In the genomic region with DNA sequence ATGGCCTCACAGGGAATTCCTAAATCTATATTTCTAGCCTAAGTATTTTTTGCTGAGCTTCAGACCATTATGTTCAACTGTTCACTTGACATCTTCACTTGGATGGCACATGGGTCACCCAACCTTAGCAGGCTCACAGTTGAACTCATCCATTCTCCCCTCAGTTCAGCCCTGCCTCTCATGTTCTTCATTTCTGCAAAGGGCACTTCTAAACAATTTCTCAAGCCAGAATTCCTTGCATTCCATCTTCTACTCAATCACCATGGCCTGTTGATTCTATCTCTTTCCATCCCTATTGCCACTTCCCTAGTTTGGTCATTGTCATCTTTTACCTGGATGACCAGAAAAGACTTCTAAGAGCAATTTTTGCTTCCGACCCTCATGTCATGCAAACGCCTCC, we compare ENCODE assay signal across 14 cellular contexts. TPM values are rescaled to one million over a fixed set of nuclear protein-coding genes. Genes with fewer than 3 reads are reported as not detected.
DNase-seq lines count a peak whose midpoint lies in the region; ATAC-seq, FAIRE-seq and TF ChIP-seq lines count a peak whose summit lies in the region.
"Had no signal": no experiment of that assay in that cellular context is flagged by ENCODE, and none has a peak within 500 bp of the region (broad histone marks: within the 10 kb centered on the region; RNA-seq: fewer than 3 reads in every experiment).

No MANE protein-coding gene starts in this region.

- no peak overlapping the region for H3K56ac ChIP-seq in H1 (replicated peaks; ENCODE audit: insufficient read length, low read depth, low read length)

- POLR2A ChIA-PET in A549 (lab: Yijun Ruan, JAX) (no interaction called here), H1 (lab: Charles Lee; ENCODE audit: partially characterized antibody) (interaction anchor here (1.3 kb wide), 1 partner anchor 10 kb away, joined by 3 read pairs; no protein-coding TSS in a partner anchor)

- no peak overlapping the region for H4K91ac ChIP-seq in H1 (replicated peaks; ENCODE audit: insufficient read length, low read length)

- no peak overlapping the region for H2BK120ac ChIP-seq in H1 (replicated peaks; ENCODE audit: low read depth, low read length)

- no peaks in the 10 kb centered on the region for H3K9me3 Mint-ChIP-seq in stimulated activated naive CD8-positive, alpha-beta T cell treated with anti-CD3 and anti-CD28 coated beads, Interleukin-15, amount 100 ng/mL, for 72 hours
- no peaks in the 10 kb centered on the region for H3K9me3 Mint-ChIP-seq in natural killer cell treated with Interleukin-12 subunit alpha and Interleukin-12 subunit beta and Interleukin-15 and Interleukin-18, amount 100 ng/mL, for 72 hours
- no peaks in the 10 kb centered on the region for H3K9me3 Mint-ChIP-seq in activated CD8-positive, alpha-beta memory T cell treated with anti-CD3 and anti-CD28 coated beads, Interleukin-2, amount 10 ng/mL, durations not matched to agents 7 days and 5 days (ENCODE audit: low read depth)
- H3K9me3 Mint-ChIP-seq: activated CD8-positive, alpha-beta T cell treated with anti-CD3 and anti-CD28 coated beads for 36 hours had no signal

- FAIRE-seq in A549 (lab: Jason Lieb, UNC), result no peak
- FAIRE-seq in H1 (lab: Jason Lieb, UNC), result no peak

- no peak for TF ChIP-seq CTCF in A549 (IDR thresholded peaks at IDR 0.05)
- TF ChIP-seq CTCF in H1 (IDR thresholded peaks at IDR 0.05; ENCODE audit: control extremely low read depth in 1 of 3, insufficient read depth in 1 of 3, low read depth in 1 of 3, low read length in 3 of 3), result no peak
- no peak for TF ChIP-seq CTCF in osteoblast (IDR thresholded peaks at IDR 0.05; ENCODE audit: extremely low read depth, low read depth, low read length)

- H3K4me3 ChIP-seq in A549, result no peak overlapping the region
- H3K4me3 ChIP-seq in HUES48 (ENCODE audit: low read depth, low read length), result no peak overlapping the region
- no peak overlapping the region for H3K4me3 ChIP-seq in H1 (ENCODE audit: extremely low read depth in 1 of 4, insufficient read depth in 2 of 4, low read depth in 3 of 4, low read length in 4 of 4)
- H3K4me3 ChIP-seq in osteoblast (ENCODE audit: insufficient read depth, low read length), result no peak overlapping the region
- H3K4me3 ChIP-seq: ovary had no signal

- H3K27me3 ChIP-seq in HUES48 (ENCODE audit: control insufficient read depth, insufficient read depth, low read length), result no peaks in the 10 kb centered on the region
- no peaks in the 10 kb centered on the region for H3K27me3 ChIP-seq in H1 (replicated peaks in 1 of 4; ENCODE audit: control insufficient read depth in 3 of 4, extremely low read depth in 1 of 4, insufficient read depth in 3 of 4, low read length in 3 of 4)
- H3K27me3 ChIP-seq in osteoblast (ENCODE audit: insufficient read depth, low read length), result no peaks in the 10 kb centered on the region
- H3K27me3 ChIP-seq: ovary had no signal

- H3K36me3 Mint-ChIP-seq in natural killer cell treated with Interleukin-12 subunit alpha and Interleukin-12 subunit beta and Interleukin-15 and Interleukin-18, amount 100 ng/mL, for 72 hours, result no peaks in the 10 kb centered on the region
- H3K36me3 Mint-ChIP-seq in activated CD8-positive, alpha-beta memory T cell treated with anti-CD3 and anti-CD28 coated beads, Interleukin-2, amount 10 ng/mL, durations not matched to agents 7 days and 5 days, result no peaks in the 10 kb centered on the region

- H4K8ac ChIP-seq in H1 (ENCODE audit: extremely low read depth, insufficient read depth, low read length), result no peak overlapping the region

- TF ChIP-seq EP300 in A549 (IDR thresholded peaks at IDR 0.05), result no peak
- TF ChIP-seq EP300 in H1 (IDR thresholded peaks at IDR 0.05; ENCODE audit: borderline replicate concordance in 1 of 2, low read depth in 2 of 2, low read length in 2 of 2), result no peak

- H2BK15ac ChIP-seq in H1 (ENCODE audit: low read length), result no peak overlapping the region

- no peak overlapping the region for H3K18ac ChIP-seq in H1 (ENCODE audit: extremely low read depth, low read length)

- H3K4me3 Mint-ChIP-seq in stimulated activated naive CD8-positive, alpha-beta T cell treated with anti-CD3 and anti-CD28 coated beads, Interleukin-15, amount 100 ng/mL, for 72 hours, result no peak overlapping the region
- no peak overlapping the region for H3K4me3 Mint-ChIP-seq in natural killer cell treated with Interleukin-12 subunit alpha and Interleukin-12 subunit beta and Interleukin-15 and Interleukin-18, amount 100 ng/mL, for 72 hours
- H3K4me3 Mint-ChIP-seq in activated CD8-positive, alpha-beta memory T cell treated with anti-CD3 and anti-CD28 coated beads, Interleukin-2, amount 10 ng/mL, durations not matched to agents 7 days and 5 days, result no peak overlapping the region
- H3K4me3 Mint-ChIP-seq: activated CD8-positive, alpha-beta T cell treated with anti-CD3 and anti-CD28 coated beads for 36 hours; B cell had no signal

- H3K4me2 ChIP-seq in A549 (no peak overlapping the region), H1 (ENCODE audit: insufficient read depth in 1 of 2, low read depth in 2 of 2, low read length in 2 of 2) (no peak overlapping the region), osteoblast (ENCODE audit: insufficient read depth, low read length) (no peak overlapping the region)

- H2AFZ ChIP-seq in H1 (ENCODE audit: low read length) (0 out of 2 replicates have a peak overlapping the region, but pooled peaks have one; percentile 25), osteoblast (ENCODE audit: low read length) (peak overlapping the region; percentile 23)

- no peak overlapping the region for H4K5ac ChIP-seq in H1 (ENCODE audit: insufficient read length, low read depth, low read length)

- no peaks in the 10 kb centered on the region for H3K79me2 ChIP-seq in H1 (ENCODE audit: control insufficient read depth in 1 of 2, insufficient read depth in 2 of 2, low read length in 2 of 2)
- no peaks in the 10 kb centered on the region for H3K79me2 ChIP-seq in osteoblast (ENCODE audit: insufficient read depth, low read length)

- H3K4me1 ChIP-seq in A549 (peaks cover 20% of the 10 kb centered on the region), HUES48 (ENCODE audit: control insufficient read depth, insufficient read depth, low read length) (peaks cover 19% of the 10 kb centered on the region), H1 (replicated peaks in 1 of 4; ENCODE audit: control insufficient read depth in 3 of 4, insufficient read depth in 4 of 4, low read length in 3 of 4) (peaks cover 0 to 5% (median 2%) of the 10 kb centered on the region in 4 experiments; a peak in 5 of 7 replicates), osteoblast (ENCODE audit: insufficient read depth, low read length) (peaks cover 28% of the 10 kb centered on the region)

- no peak for DNase-seq in A549 (ENCODE audit: low read depth in 1 of 2, low spot score in 1 of 2)
- no peak for DNase-seq in H1 (ENCODE audit: low read depth in 1 of 2, low spot score in 2 of 2)
- DNase-seq in osteoblast (ENCODE audit: insufficient read length, low spot score, missing footprints), result peak; percentile 82
- DNase-seq in stimulated activated naive CD8-positive, alpha-beta T cell treated with anti-CD3 and anti-CD28 coated beads, Interleukin-15, amount 100 ng/mL, for 72 hours, result no peak
- no peak for DNase-seq in natural killer cell treated with Interleukin-12 subunit alpha and Interleukin-12 subunit beta and Interleukin-15 and Interleukin-18, amount 100 ng/mL, for 72 hours (ENCODE audit: low spot score)
- no peak for DNase-seq in activated CD8-positive, alpha-beta memory T cell treated with anti-CD3 and anti-CD28 coated beads, Interleukin-2, amount 10 ng/mL, durations not matched to agents 7 days and 5 days
- DNase-seq: activated CD8-positive, alpha-beta T cell treated with anti-CD3 and anti-CD28 coated beads for 36 hours; islet precursor cell; NCI-H526 treated with DMSO at 0.1 percent for 48 hours; ovary; T-helper 1 cell had no signal

- H3K79me1 ChIP-seq in H1 (ENCODE audit: low read depth, low read length), result no peaks in the 10 kb centered on the region

- no peaks in the 10 kb centered on the region; the same call in 1 of the 2 replicates for H3K23me2 ChIP-seq in H1 (ENCODE audit: low read depth, low read length)

- no peak overlapping the region for H3K14ac ChIP-seq in H1 (ENCODE audit: insufficient read length)

- H3K36me3 ChIP-seq in HUES48 (ENCODE audit: control insufficient read depth, insufficient read depth, low read length), result no peaks in the 10 kb centered on the region
- no peaks in the 10 kb centered on the region for H3K36me3 ChIP-seq in H1 (ENCODE audit: control insufficient read depth in 2 of 4, insufficient read depth in 4 of 4, low read length in 3 of 4)
- H3K36me3 ChIP-seq in osteoblast (ENCODE audit: insufficient read depth, low read length), result no peaks in the 10 kb centered on the region
- H3K36me3 ChIP-seq: ovary had no signal

- H3K4me1 Mint-ChIP-seq in stimulated activated naive CD8-positive, alpha-beta T cell treated with anti-CD3 and anti-CD28 coated beads, Interleukin-15, amount 100 ng/mL, for 72 hours, result peaks cover 10% of the 10 kb centered on the region
- H3K4me1 Mint-ChIP-seq in natural killer cell treated with Interleukin-12 subunit alpha and Interleukin-12 subunit beta and Interleukin-15 and Interleukin-18, amount 100 ng/mL, for 72 hours (ENCODE audit: low read depth in 2 of 2), result peaks cover 8 to 10% of the 10 kb centered on the region in 2 donors
- peaks cover 10% of the 10 kb centered on the region for H3K4me1 Mint-ChIP-seq in activated CD8-positive, alpha-beta memory T cell treated with anti-CD3 and anti-CD28 coated beads, Interleukin-2, amount 10 ng/mL, durations not matched to agents 7 days and 5 days
- H3K4me1 Mint-ChIP-seq: B cell had no signal

- no peaks in the 10 kb centered on the region for H4K20me1 ChIP-seq in H1 (replicated peaks in 1 of 2; ENCODE audit: control insufficient read depth in 1 of 2, insufficient read depth in 2 of 2, low read length in 2 of 2)
- no peaks in the 10 kb centered on the region for H4K20me1 ChIP-seq in osteoblast (ENCODE audit: insufficient read depth, low read length)

- TF ChIP-seq POLR2A in A549 (IDR thresholded peaks at IDR 0.05; ENCODE audit: low read length) (no peak), H1 (IDR thresholded peaks at IDR 0.05; ENCODE audit: control extremely low read depth in 1 of 2, low read depth in 2 of 2, low read length in 2 of 2) (no peak)

- WGBS in A549 (ENCODE audit: missing lambda C conversion rate), result 88% methylated on average over 2 of the region's 2 CpGs
- WGBS in H1 (ENCODE audit: extremely low coverage in 1 of 2, insufficient coverage in 1 of 2, insufficient read length in 1 of 2, insufficient replicate concordance in 2 of 2, low coverage in 1 of 2, low lambda C conversion rate in 2 of 2, missing lambda C conversion rate in 1 of 2), 2 experiments, result 96% methylated on average over 2 of the region's 2 CpGs; no CpG with 5 or more reads in 1 of the 2 experiments

- no peak overlapping the region; the same call in 1 of the 2 replicates for H2BK20ac ChIP-seq in H1 (ENCODE audit: low read length)

- CTCF ChIA-PET in A549 (lab: Yijun Ruan, JAX), result interaction anchor here (5.5 to 6.8 kb wide), 3 partner anchors 10 to 200 kb away, joined by 43 to 72 read pairs (median 59); no protein-coding TSS in a partner anchor
- CTCF ChIA-PET in H1 (lab: Charles Lee; ENCODE audit: partially characterized antibody), result interaction anchor here (1.4 to 2.4 kb wide), 2 partner anchors 10 to 136 kb away, joined by 9 to 12 read pairs; no protein-coding TSS in a partner anchor
- CTCF ChIA-PET in activated CD8-positive, alpha-beta memory T cell treated with anti-CD3 and anti-CD28 coated beads, Interleukin-2, amount 10 ng/mL, durations not matched to agents 7 days and 5 days (lab: Charles Lee), result interaction anchor here (0.7 to 4.0 kb wide), 2 partner anchors 10 to 15 kb away, joined by 3 to 17 read pairs; no protein-coding TSS in a partner anchor

- no peaks in the 10 kb centered on the region for H3K27me3 Mint-ChIP-seq in stimulated activated naive CD8-positive, alpha-beta T cell treated with anti-CD3 and anti-CD28 coated beads, Interleukin-15, amount 100 ng/mL, for 72 hours
- H3K27me3 Mint-ChIP-seq in natural killer cell treated with Interleukin-12 subunit alpha and Interleukin-12 subunit beta and Interleukin-15 and Interleukin-18, amount 100 ng/mL, for 72 hours, result no peaks in the 10 kb centered on the region
- no peaks in the 10 kb centered on the region for H3K27me3 Mint-ChIP-seq in activated CD8-positive, alpha-beta memory T cell treated with anti-CD3 and anti-CD28 coated beads, Interleukin-2, amount 10 ng/mL, durations not matched to agents 7 days and 5 days
- H3K27me3 Mint-ChIP-seq: activated CD8-positive, alpha-beta T cell treated with anti-CD3 and anti-CD28 coated beads for 36 hours; B cell had no signal

- H3K9me3 ChIP-seq in A549 (no peaks in the 10 kb centered on the region), HUES48 (ENCODE audit: control insufficient read depth, insufficient read depth, low read length) (no peaks in the 10 kb centered on the region), H1 (ENCODE audit: insufficient read depth in 2 of 2, low read depth in 1 of 2, low read length in 1 of 2) (no peaks in the 10 kb centered on the region), osteoblast (ENCODE audit: low read depth, low read length) (no peaks in the 10 kb centered on the region)
- H3K9me3 ChIP-seq: ovary had no signal

- ATAC-seq in A549 (peak in 1 of 2 experiments; percentile 44; a peak in 3 of 6 replicates), HG03025 (IDR thresholded peaks at IDR 0.05; ENCODE audit: low FRiP score, unreplicated experiment) (no peak)
- no peak for ATAC-seq in stimulated activated naive CD8-positive, alpha-beta T cell treated with anti-CD3 and anti-CD28 coated beads, Interleukin-15, amount 100 ng/mL, for 72 hours
- ATAC-seq in natural killer cell treated with Interleukin-12 subunit alpha and Interleukin-12 subunit beta and Interleukin-15 and Interleukin-18, amount 100 ng/mL, for 72 hours, result no peak
- ATAC-seq in activated CD8-positive, alpha-beta memory T cell treated with anti-CD3 and anti-CD28 coated beads, Interleukin-2, amount 10 ng/mL, durations not matched to agents 7 days and 5 days, result no peak
- ATAC-seq: activated CD8-positive, alpha-beta T cell treated with anti-CD3 and anti-CD28 coated beads for 36 hours had no signal

- H3K4ac ChIP-seq in H1 (replicated peaks; ENCODE audit: insufficient read length, low read depth, low read length), result no peak overlapping the region

- H2BK12ac ChIP-seq in H1 (ENCODE audit: low read depth, low read length), result peak overlapping the region; percentile 29; the same call in 1 of the 2 replicates

- TF ChIP-seq RAD21 in A549 (conservative IDR thresholded peaks at IDR 0.05 in 1 of 2, IDR thresholded peaks at IDR 0.05 in 1 of 2) (no peak), H1 (IDR thresholded peaks at IDR 0.05 in 1 of 2, conservative IDR thresholded peaks at IDR 0.05 in 1 of 2; ENCODE audit: low read depth in 2 of 2, low read length in 2 of 2) (no peak)

- no peak overlapping the region for H3K27ac Mint-ChIP-seq in stimulated activated naive CD8-positive, alpha-beta T cell treated with anti-CD3 and anti-CD28 coated beads, Interleukin-15, amount 100 ng/mL, for 72 hours
- H3K27ac Mint-ChIP-seq in natural killer cell treated with Interleukin-12 subunit alpha and Interleukin-12 subunit beta and Interleukin-15 and Interleukin-18, amount 100 ng/mL, for 72 hours, result peak overlapping the region in 1 of 2 donors; percentile 9
- H3K27ac Mint-ChIP-seq in activated CD8-positive, alpha-beta memory T cell treated with anti-CD3 and anti-CD28 coated beads, Interleukin-2, amount 10 ng/mL, durations not matched to agents 7 days and 5 days, result no peak overlapping the region
- H3K27ac Mint-ChIP-seq: B cell had no signal

- H2AK5ac ChIP-seq in H1 (ENCODE audit: low read depth, low read length), result no peak overlapping the region

- H3K9ac ChIP-seq in HUES48 (ENCODE audit: low read depth, low read length) (no peak overlapping the region), H1 (replicated peaks in 1 of 4; ENCODE audit: extremely low read depth in 1 of 4, low read depth in 3 of 4, low read length in 3 of 4) (no peak overlapping the region)

- H3K23ac ChIP-seq in H1 (ENCODE audit: insufficient read length), result no peak overlapping the region

- H3K27ac ChIP-seq in A549 (peak overlapping the region; percentile 68 to 85; a peak in 5 of 6 replicates), HUES48 (ENCODE audit: low read depth, low read length) (peak overlapping the region; percentile 76), H1 (ENCODE audit: low read depth, low read length) (no peak overlapping the region), osteoblast (ENCODE audit: low read depth, low read length) (peak overlapping the region; percentile 88)

- H2BK5ac ChIP-seq in H1 (ENCODE audit: low read depth, low read length), result no peak overlapping the region

RNA-seq across cellular contexts. Expression of gene RGS3, which starts 7.3 kb away (rescaled TPM):
- 19.6 and 21.5 TPM in 2 replicates for polyA plus RNA-seq in A549 (2011; rRNA removed)
- polyA plus RNA-seq in A549 (2012; cell fraction: cytosol; rRNA removed), result 26.3 and 27.7 TPM in 2 replicates
- polyA plus RNA-seq in A549 (2012; cell fraction: nucleus; rRNA removed), result 51.2 and 52.4 TPM in 2 replicates
- polyA plus RNA-seq in A549 (2017; fragmentation: RNase III; extraction: RNeasy Plus Mini Kit Qiagen cat#74134 plus additional on column Dnase treatment), result 17.1 to 22.9 TPM (median 20.8 TPM) in 3 replicates
- polyA minus RNA-seq in A549 (2011; rRNA and poly(A)+ RNA removed), result 29.2 and 29.6 TPM in 2 replicates
- 18.2 TPM in 2 replicates for total RNA-seq in H1 (2021; fragmentation: NEBNext Ultra II Directional; extraction: Animal tissue kit (Norgen Biotek cat#: 25700))
- 12.6 and 15.1 TPM in 2 replicates for polyA plus RNA-seq in H1 (2011; rRNA removed)
- polyA plus RNA-seq in H1 (2011; cell fraction: cytosol; rRNA removed), result 19.4 TPM
- 23.9 TPM for polyA plus RNA-seq in H1 (2011; cell fraction: nucleus; rRNA removed)
- 17.7 to 20.9 TPM (median 18.5 TPM) in 4 replicates for polyA plus RNA-seq in H1 (2012, experiment 1 of 2)
- polyA plus RNA-seq in H1 (2012, experiment 2 of 2), result 19.6 TPM
- 11.8 TPM for polyA plus RNA-seq in H1 (2013, experiment 1 of 2)
- 13.7 TPM for polyA plus RNA-seq in H1 (2013, experiment 2 of 2)
- 21.1 and 22.2 TPM in 2 replicates for polyA minus RNA-seq in H1 (2011; rRNA and poly(A)+ RNA removed)
- polyA minus RNA-seq in H1 (2011; cell fraction: cytosol; rRNA and poly(A)+ RNA removed), result 13.9 TPM
- polyA minus RNA-seq in H1 (2011; cell fraction: nucleus; rRNA and poly(A)+ RNA removed), result 42.0 TPM
- total RNA-seq in osteoblast, result 77.4 and 99.3 TPM in 2 replicates
- total RNA-seq in natural killer cell treated with Interleukin-12 subunit alpha and Interleukin-12 subunit beta and Interleukin-15 and Interleukin-18, amount 100 ng/mL, for 72 hours, result 100 to 1,000 TPM in 1 of 2 donors, 10 to 100 TPM in 1; 71.7 to 144 TPM
- 10 to 100 TPM; 57.1 to 76.4 TPM for total RNA-seq in activated CD8-positive, alpha-beta memory T cell treated with anti-CD3 and anti-CD28 coated beads, Interleukin-2, amount 10 ng/mL, durations not matched to agents 7 days and 5 days

RNA-seq across cellular contexts. Expression of gene C9orf43, which starts 45.7 kb away (rescaled TPM):
- polyA plus RNA-seq in A549 (2011; rRNA removed) (0.89 and 1.0 TPM in 2 replicates), A549 (2017; fragmentation: RNase III; extraction: RNeasy Plus Mini Kit Qiagen cat#74134 plus additional on column Dnase treatment) (0.50 to 1.1 TPM (median 0.85 TPM) in 3 replicates), H1 (2011; rRNA removed) (0.35 and 0.44 TPM in 2 replicates)
- 0.41 and 0.60 TPM in 2 replicates for polyA plus RNA-seq in A549 (2012; cell fraction: cytosol; rRNA removed)
- 0.20 and 0.26 TPM in 2 replicates for polyA plus RNA-seq in A549 (2012; cell fraction: nucleus; rRNA removed)
- 0.37 and 1.5 TPM in 2 replicates for polyA minus RNA-seq in A549 (2011; rRNA and poly(A)+ RNA removed)
- total RNA-seq in H1 (2021; fragmentation: NEBNext Ultra II Directional; extraction: Animal tissue kit (Norgen Biotek cat#: 25700)), result 0.36 and 0.52 TPM in 2 replicates
- 0.78 TPM for polyA plus RNA-seq in H1 (2011; cell fraction: cytosol; rRNA removed)
- 0.78 TPM for polyA plus RNA-seq in H1 (2011; cell fraction: nucleus; rRNA removed)
- polyA plus RNA-seq in H1 (2012, experiment 1 of 2), result 0.32 to 0.84 TPM (median 0.48 TPM) in 3 of 4 replicates, not detected in the other
- polyA plus RNA-seq in H1 (2012, experiment 2 of 2), result not detected
- 0.43 TPM for polyA plus RNA-seq in H1 (2013, experiment 1 of 2)
- polyA plus RNA-seq in H1 (2013, experiment 2 of 2), result 0.37 TPM
- 0.32 and 0.82 TPM in 2 replicates for polyA minus RNA-seq in H1 (2011; rRNA and poly(A)+ RNA removed)
- polyA minus RNA-seq in H1 (2011; cell fraction: cytosol; rRNA and poly(A)+ RNA removed), result 1.8 TPM
- polyA minus RNA-seq in H1 (2011; cell fraction: nucleus; rRNA and poly(A)+ RNA removed), result 2.0 TPM
- total RNA-seq in osteoblast, result 0.36 and 0.88 TPM in 2 replicates
- total RNA-seq in natural killer cell treated with Interleukin-12 subunit alpha and Interleukin-12 subunit beta and Interleukin-15 and Interleukin-18, amount 100 ng/mL, for 72 hours, result 1 to 10 TPM; 1.1 to 1.3 TPM
- total RNA-seq in activated CD8-positive, alpha-beta memory T cell treated with anti-CD3 and anti-CD28 coated beads, Interleukin-2, amount 10 ng/mL, durations not matched to agents 7 days and 5 days, result under 1 TPM; 0.16 to 0.41 TPM

RNA-seq across cellular contexts. Expression of gene POLE3, which starts 45.8 kb away (rescaled TPM):
- polyA plus RNA-seq in A549 (2011; rRNA removed), result 129 and 143 TPM in 2 replicates
- polyA plus RNA-seq in A549 (2012; cell fraction: cytosol; rRNA removed), result 80.0 and 85.8 TPM in 2 replicates
- polyA plus RNA-seq in A549 (2012; cell fraction: nucleus; rRNA removed), result 58.3 and 66.1 TPM in 2 replicates
- 92.2 to 99.8 TPM (median 95.9 TPM) in 3 replicates for polyA plus RNA-seq in A549 (2017; fragmentation: RNase III; extraction: RNeasy Plus Mini Kit Qiagen cat#74134 plus additional on column Dnase treatment)
- polyA minus RNA-seq in A549 (2011; rRNA and poly(A)+ RNA removed), result 34.2 and 38.5 TPM in 2 replicates
- total RNA-seq in H1 (2021; fragmentation: NEBNext Ultra II Directional; extraction: Animal tissue kit (Norgen Biotek cat#: 25700)), result 49.1 and 52.7 TPM in 2 replicates
- 52.2 and 77.3 TPM in 2 replicates for polyA plus RNA-seq in H1 (2011; rRNA removed)
- 73.0 TPM for polyA plus RNA-seq in H1 (2011; cell fraction: cytosol; rRNA removed)
- polyA plus RNA-seq in H1 (2011; cell fraction: nucleus; rRNA removed), result 36.8 TPM
- 47.0 to 55.8 TPM (median 47.5 TPM) in 4 replicates for polyA plus RNA-seq in H1 (2012, experiment 1 of 2)
- polyA plus RNA-seq in H1 (2012, experiment 2 of 2), result 27.8 TPM
- 53.5 TPM for polyA plus RNA-seq in H1 (2013, experiment 1 of 2)
- polyA plus RNA-seq in H1 (2013, experiment 2 of 2), result 56.1 TPM
- polyA minus RNA-seq in H1 (2011; rRNA and poly(A)+ RNA removed), result 27.5 and 30.8 TPM in 2 replicates
- 11.4 TPM for polyA minus RNA-seq in H1 (2011; cell fraction: cytosol; rRNA and poly(A)+ RNA removed)
- 27.7 TPM for polyA minus RNA-seq in H1 (2011; cell fraction: nucleus; rRNA and poly(A)+ RNA removed)
- 30.8 and 34.5 TPM in 2 replicates for total RNA-seq in osteoblast
- 10 to 100 TPM; 62.7 to 76.1 TPM for total RNA-seq in natural killer cell treated with Interleukin-12 subunit alpha and Interleukin-12 subunit beta and Interleukin-15 and Interleukin-18, amount 100 ng/mL, for 72 hours
- total RNA-seq in activated CD8-positive, alpha-beta memory T cell treated with anti-CD3 and anti-CD28 coated beads, Interleukin-2, amount 10 ng/mL, durations not matched to agents 7 days and 5 days, result 10 to 100 TPM; 55.0 to 72.7 TPM

RNA-seq across cellular contexts. Expression of gene ALAD, which starts 55.2 kb away (rescaled TPM):
- polyA plus RNA-seq in A549 (2011; rRNA removed) (5.7 and 9.5 TPM in 2 replicates), A549 (2017; fragmentation: RNase III; extraction: RNeasy Plus Mini Kit Qiagen cat#74134 plus additional on column Dnase treatment) (15.6 to 19.6 TPM (median 18.5 TPM) in 3 replicates), H1 (2011; rRNA removed) (8.2 and 17.3 TPM in 2 replicates)
- 6.6 and 7.9 TPM in 2 replicates for polyA plus RNA-seq in A549 (2012; cell fraction: cytosol; rRNA removed)
- polyA plus RNA-seq in A549 (2012; cell fraction: nucleus; rRNA removed), result 13.6 and 18.5 TPM in 2 replicates
- polyA minus RNA-seq in A549 (2011; rRNA and poly(A)+ RNA removed), result 6.2 and 10.8 TPM in 2 replicates
- 13.0 and 15.3 TPM in 2 replicates for total RNA-seq in H1 (2021; fragmentation: NEBNext Ultra II Directional; extraction: Animal tissue kit (Norgen Biotek cat#: 25700))
- polyA plus RNA-seq in H1 (2011; cell fraction: cytosol; rRNA removed), result 11.2 TPM
- polyA plus RNA-seq in H1 (2011; cell fraction: nucleus; rRNA removed), result 35.0 TPM
- 15.1 to 21.1 TPM (median 19.1 TPM) in 4 replicates for polyA plus RNA-seq in H1 (2012, experiment 1 of 2)
- 5.0 TPM for polyA plus RNA-seq in H1 (2012, experiment 2 of 2)
- polyA plus RNA-seq in H1 (2013, experiment 1 of 2), result 11.5 TPM
- polyA plus RNA-seq in H1 (2013, experiment 2 of 2), result 11.5 TPM
- polyA minus RNA-seq in H1 (2011; rRNA and poly(A)+ RNA removed), result 7.9 and 10.7 TPM in 2 replicates
- 3.5 TPM for polyA minus RNA-seq in H1 (2011; cell fraction: cytosol; rRNA and poly(A)+ RNA removed)
- 12.2 TPM for polyA minus RNA-seq in H1 (2011; cell fraction: nucleus; rRNA and poly(A)+ RNA removed)
- 23.9 and 26.8 TPM in 2 replicates for total RNA-seq in osteoblast
- 10 to 100 TPM; 18.7 to 19.5 TPM for total RNA-seq in natural killer cell treated with Interleukin-12 subunit alpha and Interleukin-12 subunit beta and Interleukin-15 and Interleukin-18, amount 100 ng/mL, for 72 hours
- 10 to 100 TPM; 27.5 to 29.0 TPM for total RNA-seq in activated CD8-positive, alpha-beta memory T cell treated with anti-CD3 and anti-CD28 coated beads, Interleukin-2, amount 10 ng/mL, durations not matched to agents 7 days and 5 days
